ENCODE assay signal across 23 cellular contexts in the genomic region with DNA sequence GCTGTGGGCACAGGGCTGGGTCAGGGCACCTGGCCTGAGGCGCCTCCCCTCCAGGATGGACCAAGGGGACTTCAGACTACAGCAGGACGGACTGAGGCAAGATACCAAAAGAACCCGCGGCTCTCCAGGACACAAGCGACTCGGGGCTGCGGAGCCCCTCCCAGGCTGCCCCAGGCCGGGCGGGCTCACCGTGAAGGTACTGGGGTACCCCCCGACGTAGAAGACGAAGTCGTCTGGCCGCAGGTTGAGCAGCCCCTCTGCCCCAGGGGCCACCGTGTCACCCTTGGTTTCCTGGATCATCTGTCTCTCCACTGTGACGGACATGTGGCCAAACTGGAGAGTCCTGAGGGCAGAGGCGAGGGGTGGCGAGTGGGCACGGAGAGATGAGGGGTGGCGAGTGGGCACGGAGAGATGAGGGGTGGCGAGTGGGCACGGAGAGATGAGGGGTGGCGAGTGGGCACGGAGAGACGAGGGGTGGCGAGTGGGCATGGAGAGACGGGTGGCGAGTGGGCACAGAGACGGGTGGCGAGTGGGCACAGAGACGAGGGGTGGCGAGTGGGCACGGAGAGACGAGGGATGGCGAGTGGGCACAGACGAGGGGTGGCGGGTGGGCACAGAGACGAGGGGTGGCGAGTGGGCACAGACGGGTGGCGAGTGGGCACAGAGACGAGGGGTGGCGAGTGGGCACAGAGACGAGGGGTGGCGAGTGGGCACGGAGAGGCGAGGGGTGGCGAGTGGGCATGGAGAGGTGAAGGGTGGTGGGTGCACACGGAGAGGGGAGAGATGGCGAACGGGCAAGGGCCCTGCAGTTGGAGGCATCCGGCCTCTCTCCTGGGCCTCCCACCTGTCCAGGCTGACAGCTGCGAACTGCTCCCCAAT.
"Had no signal": no experiment of that assay in that cellular context is flagged by ENCODE, and none has a peak within 500 bp of the region (broad histone marks: within the 10 kb centered on the region; RNA-seq: fewer than 3 reads in every experiment).

No MANE protein-coding gene starts in this region.

- H3K4me3 ChIP-seq: MG63, SJSA1, SK-N-MC had no signal

- H3K27ac ChIP-seq: SJSA1, SK-N-MC had no signal

- H3K4me1 ChIP-seq: SJSA1 had no signal

- H3K27me3 ChIP-seq: MG63, SJSA1 had no signal

- H3K9me3 ChIP-seq: MG63, SJSA1 had no signal

- ATAC-seq: Panc1, PC-3 had no signal

- DNase-seq: Karpas-422, KG1, MG63, NCI-H1092, NCI-H1105 treated with DMSO at 0.1 percent for 48 hours, NCI-H1417 treated with DMSO at 0.1 percent for 48 hours, NCI-H146, NCI-H1694 treated with DMSO at 0.1 percent for 48 hours, NCI-H2029, NCI-H2081 treated with DMSO at 0.1 percent for 48 hours, NCI-H2171, NCI-H226, NCI-H446, NCI-H510A, NCI-H524 treated with DMSO at 0.1 percent for 48 hours, NCI-H69, NCI-H774, PC-3, Right ventricle myocardium superior, SIG-M5 had no signal
